In genomic region chr9:122008559-122008958, GRCh38 we compare ENCODE assay signal across 18 cellular contexts.
"Had no signal": no experiment of that assay in that cellular context is flagged by ENCODE, and none has a peak within 500 bp of the region (broad histone marks: within the 10 kb centered on the region; RNA-seq: fewer than 3 reads in every experiment).

No MANE protein-coding gene starts in this region.

- H2AFZ ChIP-seq: hepatocyte had no signal

- ATAC-seq: effector memory CD8-positive, alpha-beta T cell; left lobe of liver; natural killer cell; pancreas; sciatic nerve; stimulated activated memory B cell treated with anti-CD40 and anti-IgM and Interleukin-4, amounts not matched to agents 10 μg/mL and 1 μg/mL and 100 μg/mL, for 72 hours; stimulated activated naive CD8-positive, alpha-beta T cell treated with anti-CD3 and anti-CD28 coated beads, Interleukin-15, Interleukin-2, amounts not matched to agents 100 U/mL and 50 U/mL, for 24 hours had no signal

- H3K27me3 ChIP-seq: colonic mucosa, hepatocyte, pancreas, testis, tibial artery had no signal

- H3K9me3 ChIP-seq: colonic mucosa, pancreas, testis, tibial artery had no signal

- H3K4me3 ChIP-seq: colonic mucosa, hepatocyte, lung, pancreas, testis, tibial artery had no signal

- H3K79me2 ChIP-seq: hepatocyte had no signal

- H3K36me3 ChIP-seq: colonic mucosa, pancreas, tibial artery had no signal

- H3K4me2 ChIP-seq: hepatocyte had no signal

- H3K27ac ChIP-seq: colonic mucosa, hepatocyte, pancreas, testis, tibial artery had no signal

- H3K4me1 ChIP-seq: colonic mucosa, pancreas had no signal

- DNase-seq: colonic mucosa; effector memory CD8-positive, alpha-beta T cell; erythroblast; kidney; natural killer cell; occipital lobe; pancreas; stimulated activated CD4-positive, alpha-beta T cell treated with anti-CD3 and anti-CD28 coated beads, Interleukin-2, amount 100 ng/mL, for 24 hours; stimulated activated CD4-positive, alpha-beta T cell treated with anti-CD3 and anti-CD28 coated beads, Interleukin-4, amount 100 ng/mL, for 4 hours; stimulated activated naive CD8-positive, alpha-beta T cell treated with anti-CD3 and anti-CD28 coated beads, Interleukin-15, Interleukin-2, amounts not matched to agents 100 U/mL and 50 U/mL, for 24 hours; substantia nigra; testis; tibial artery had no signal
